Comparison of ENCODE assay signal across 1 cellular context in genomic region chr15:69394556-69395282, GRCh38.
A peak's percentile ranks its signal among the peaks of the same experiment; 100 is the strongest.
TF ChIP-seq lines count a peak whose summit lies in the region.

No MANE protein-coding gene starts in this region.

TF ChIP-seq in HepG2, 621 proteins besides CTCF, POLR2A, EP300 and RAD21 (continued from another document and continues in another):
- TF ChIP-seq ZNF512 (CRISPR knock-in tag; IDR thresholded peaks at IDR 0.05) (no peak), ZNF34 (CRISPR knock-in tag; IDR thresholded peaks at IDR 0.05; ENCODE audit: borderline replicate concordance) (no peak), ZSCAN31 (CRISPR knock-in tag; IDR thresholded peaks at IDR 0.05; ENCODE audit: low read depth) (no peak), ZNF782 (CRISPR knock-in tag; IDR thresholded peaks at IDR 0.05; ENCODE audit: borderline replicate concordance) (no peak), ZNF615 (CRISPR knock-in tag; IDR thresholded peaks at IDR 0.05; ENCODE audit: borderline replicate concordance) (no peak), ZNF772 (CRISPR knock-in tag; IDR thresholded peaks at IDR 0.05) (0 out of 2 replicates have a peak, but pooled peaks have one; percentile 30), GTF3A (CRISPR knock-in tag; conservative IDR thresholded peaks at IDR 0.05) (no peak), PHF8 (CRISPR knock-in tag; IDR thresholded peaks at IDR 0.05) (no peak), ZNF557 (CRISPR knock-in tag; IDR thresholded peaks at IDR 0.05) (no peak), ZKSCAN8 (CRISPR knock-in tag; IDR thresholded peaks at IDR 0.05; ENCODE audit: borderline replicate concordance) (no peak), HOXD1 (CRISPR knock-in tag; IDR thresholded peaks at IDR 0.05) (no peak), FOXK1 (CRISPR knock-in tag; IDR thresholded peaks at IDR 0.05; ENCODE audit: borderline replicate concordance, low read depth) (no peak), ZNF577 (CRISPR knock-in tag; IDR thresholded peaks at IDR 0.05; ENCODE audit: borderline replicate concordance, low read depth) (no peak), ZNF207 (IDR thresholded peaks at IDR 0.05; ENCODE audit: borderline replicate concordance) (no peak), ZNF546 (CRISPR knock-in tag; conservative IDR thresholded peaks at IDR 0.05) (no peak), HOMEZ (CRISPR knock-in tag; IDR thresholded peaks at IDR 0.05; ENCODE audit: low read depth) (no peak), RBAK (CRISPR knock-in tag; IDR thresholded peaks at IDR 0.05) (no peak), NBN (conservative IDR thresholded peaks at IDR 0.05) (no peak), YEATS2 (CRISPR knock-in tag; IDR thresholded peaks at IDR 0.05; ENCODE audit: borderline replicate concordance) (no peak), MYC (CRISPR knock-in tag; IDR thresholded peaks at IDR 0.05; ENCODE audit: borderline replicate concordance) (peak; percentile 62; the same call in 1 of the 2 replicates), ZNF335 (CRISPR knock-in tag; IDR thresholded peaks at IDR 0.05) (no peak), ELF4 (CRISPR knock-in tag; IDR thresholded peaks at IDR 0.05; ENCODE audit: borderline replicate concordance) (no peak), ZFYVE20 (CRISPR knock-in tag; IDR thresholded peaks at IDR 0.05; ENCODE audit: borderline replicate concordance, low read depth) (no peak), TCF7L2 (IDR thresholded peaks at IDR 0.05; ENCODE audit: low read depth, low read length) (no peak), ZNF777 (CRISPR knock-in tag; IDR thresholded peaks at IDR 0.05) (no peak), MAFF (IDR thresholded peaks at IDR 0.05; ENCODE audit: low read depth, low read length) (no peak), ZFP36 (IDR thresholded peaks at IDR 0.05; ENCODE audit: borderline replicate concordance, low read depth, low read length, partially characterized antibody) (no peak), ZBTB42 (CRISPR knock-in tag; IDR thresholded peaks at IDR 0.05) (no peak), SUZ12 (IDR thresholded peaks at IDR 0.05; ENCODE audit: low read depth, low read length) (no peak), MAFG (CRISPR knock-in tag; IDR thresholded peaks at IDR 0.05) (no peak), ZNF572 (CRISPR knock-in tag; IDR thresholded peaks at IDR 0.05) (no peak), MTA1 (CRISPR knock-in tag; IDR thresholded peaks at IDR 0.05; ENCODE audit: borderline replicate concordance) (no peak), ZC3H4 (CRISPR knock-in tag; IDR thresholded peaks at IDR 0.05; ENCODE audit: borderline replicate concordance) (no peak), ZNF607 (CRISPR knock-in tag; IDR thresholded peaks at IDR 0.05; ENCODE audit: borderline replicate concordance) (no peak)
- TF ChIP-seq, protein P1, sequence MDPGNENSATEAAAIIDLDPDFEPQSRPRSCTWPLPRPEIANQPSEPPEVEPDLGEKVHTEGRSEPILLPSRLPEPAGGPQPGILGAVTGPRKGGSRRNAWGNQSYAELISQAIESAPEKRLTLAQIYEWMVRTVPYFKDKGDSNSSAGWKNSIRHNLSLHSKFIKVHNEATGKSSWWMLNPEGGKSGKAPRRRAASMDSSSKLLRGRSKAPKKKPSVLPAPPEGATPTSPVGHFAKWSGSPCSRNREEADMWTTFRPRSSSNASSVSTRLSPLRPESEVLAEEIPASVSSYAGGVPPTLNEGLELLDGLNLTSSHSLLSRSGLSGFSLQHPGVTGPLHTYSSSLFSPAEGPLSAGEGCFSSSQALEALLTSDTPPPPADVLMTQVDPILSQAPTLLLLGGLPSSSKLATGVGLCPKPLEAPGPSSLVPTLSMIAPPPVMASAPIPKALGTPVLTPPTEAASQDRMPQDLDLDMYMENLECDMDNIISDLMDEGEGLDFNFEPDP (CRISPR knock-in tag; conservative IDR thresholded peaks at IDR 0.05): no peak
- TF ChIP-seq, protein P2, sequence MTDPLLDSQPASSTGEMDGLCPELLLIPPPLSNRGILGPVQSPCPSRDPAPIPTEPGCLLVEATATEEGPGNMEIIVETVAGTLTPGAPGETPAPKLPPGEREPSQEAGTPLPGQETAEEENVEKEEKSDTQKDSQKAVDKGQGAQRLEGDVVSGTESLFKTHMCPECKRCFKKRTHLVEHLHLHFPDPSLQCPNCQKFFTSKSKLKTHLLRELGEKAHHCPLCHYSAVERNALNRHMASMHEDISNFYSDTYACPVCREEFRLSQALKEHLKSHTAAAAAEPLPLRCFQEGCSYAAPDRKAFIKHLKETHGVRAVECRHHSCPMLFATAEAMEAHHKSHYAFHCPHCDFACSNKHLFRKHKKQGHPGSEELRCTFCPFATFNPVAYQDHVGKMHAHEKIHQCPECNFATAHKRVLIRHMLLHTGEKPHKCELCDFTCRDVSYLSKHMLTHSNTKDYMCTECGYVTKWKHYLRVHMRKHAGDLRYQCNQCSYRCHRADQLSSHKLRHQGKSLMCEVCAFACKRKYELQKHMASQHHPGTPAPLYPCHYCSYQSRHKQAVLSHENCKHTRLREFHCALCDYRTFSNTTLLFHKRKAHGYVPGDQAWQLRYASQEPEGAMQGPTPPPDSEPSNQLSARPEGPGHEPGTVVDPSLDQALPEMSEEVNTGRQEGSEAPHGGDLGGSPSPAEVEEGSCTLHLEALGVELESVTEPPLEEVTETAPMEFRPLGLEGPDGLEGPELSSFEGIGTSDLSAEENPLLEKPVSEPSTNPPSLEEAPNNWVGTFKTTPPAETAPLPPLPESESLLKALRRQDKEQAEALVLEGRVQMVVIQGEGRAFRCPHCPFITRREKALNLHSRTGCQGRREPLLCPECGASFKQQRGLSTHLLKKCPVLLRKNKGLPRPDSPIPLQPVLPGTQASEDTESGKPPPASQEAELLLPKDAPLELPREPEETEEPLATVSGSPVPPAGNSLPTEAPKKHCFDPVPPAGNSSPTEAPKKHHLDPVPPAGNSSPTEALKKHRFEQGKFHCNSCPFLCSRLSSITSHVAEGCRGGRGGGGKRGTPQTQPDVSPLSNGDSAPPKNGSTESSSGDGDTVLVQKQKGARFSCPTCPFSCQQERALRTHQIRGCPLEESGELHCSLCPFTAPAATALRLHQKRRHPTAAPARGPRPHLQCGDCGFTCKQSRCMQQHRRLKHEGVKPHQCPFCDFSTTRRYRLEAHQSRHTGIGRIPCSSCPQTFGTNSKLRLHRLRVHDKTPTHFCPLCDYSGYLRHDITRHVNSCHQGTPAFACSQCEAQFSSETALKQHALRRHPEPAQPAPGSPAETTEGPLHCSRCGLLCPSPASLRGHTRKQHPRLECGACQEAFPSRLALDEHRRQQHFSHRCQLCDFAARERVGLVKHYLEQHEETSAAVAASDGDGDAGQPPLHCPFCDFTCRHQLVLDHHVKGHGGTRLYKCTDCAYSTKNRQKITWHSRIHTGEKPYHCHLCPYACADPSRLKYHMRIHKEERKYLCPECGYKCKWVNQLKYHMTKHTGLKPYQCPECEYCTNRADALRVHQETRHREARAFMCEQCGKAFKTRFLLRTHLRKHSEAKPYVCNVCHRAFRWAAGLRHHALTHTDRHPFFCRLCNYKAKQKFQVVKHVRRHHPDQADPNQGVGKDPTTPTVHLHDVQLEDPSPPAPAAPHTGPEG (CRISPR knock-in tag; IDR thresholded peaks at IDR 0.05): no peak
- TF ChIP-seq, protein P3, sequence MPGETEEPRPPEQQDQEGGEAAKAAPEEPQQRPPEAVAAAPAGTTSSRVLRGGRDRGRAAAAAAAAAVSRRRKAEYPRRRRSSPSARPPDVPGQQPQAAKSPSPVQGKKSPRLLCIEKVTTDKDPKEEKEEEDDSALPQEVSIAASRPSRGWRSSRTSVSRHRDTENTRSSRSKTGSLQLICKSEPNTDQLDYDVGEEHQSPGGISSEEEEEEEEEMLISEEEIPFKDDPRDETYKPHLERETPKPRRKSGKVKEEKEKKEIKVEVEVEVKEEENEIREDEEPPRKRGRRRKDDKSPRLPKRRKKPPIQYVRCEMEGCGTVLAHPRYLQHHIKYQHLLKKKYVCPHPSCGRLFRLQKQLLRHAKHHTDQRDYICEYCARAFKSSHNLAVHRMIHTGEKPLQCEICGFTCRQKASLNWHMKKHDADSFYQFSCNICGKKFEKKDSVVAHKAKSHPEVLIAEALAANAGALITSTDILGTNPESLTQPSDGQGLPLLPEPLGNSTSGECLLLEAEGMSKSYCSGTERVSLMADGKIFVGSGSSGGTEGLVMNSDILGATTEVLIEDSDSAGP (CRISPR knock-in tag; IDR thresholded peaks at IDR 0.05; ENCODE audit: borderline replicate concordance): 0 out of 2 replicates have a peak, but pooled peaks have one; percentile 21
- TF ChIP-seq, protein P4, sequence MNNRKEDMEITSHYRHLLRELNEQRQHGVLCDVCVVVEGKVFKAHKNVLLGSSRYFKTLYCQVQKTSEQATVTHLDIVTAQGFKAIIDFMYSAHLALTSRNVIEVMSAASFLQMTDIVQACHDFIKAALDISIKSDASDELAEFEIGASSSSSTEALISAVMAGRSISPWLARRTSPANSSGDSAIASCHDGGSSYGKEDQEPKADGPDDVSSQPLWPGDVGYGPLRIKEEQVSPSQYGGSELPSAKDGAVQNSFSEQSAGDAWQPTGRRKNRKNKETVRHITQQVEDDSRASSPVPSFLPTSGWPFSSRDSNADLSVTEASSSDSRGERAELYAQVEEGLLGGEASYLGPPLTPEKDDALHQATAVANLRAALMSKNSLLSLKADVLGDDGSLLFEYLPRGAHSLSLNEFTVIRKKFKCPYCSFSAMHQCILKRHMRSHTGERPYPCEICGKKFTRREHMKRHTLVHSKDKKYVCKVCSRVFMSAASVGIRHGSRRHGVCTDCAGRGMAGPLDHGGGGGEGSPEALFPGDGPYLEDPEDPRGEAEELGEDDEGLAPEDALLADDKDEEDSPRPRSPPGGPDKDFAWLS (CRISPR knock-in tag; IDR thresholded peaks at IDR 0.05; ENCODE audit: borderline replicate concordance): no peak
- TF ChIP-seq, protein P5, sequence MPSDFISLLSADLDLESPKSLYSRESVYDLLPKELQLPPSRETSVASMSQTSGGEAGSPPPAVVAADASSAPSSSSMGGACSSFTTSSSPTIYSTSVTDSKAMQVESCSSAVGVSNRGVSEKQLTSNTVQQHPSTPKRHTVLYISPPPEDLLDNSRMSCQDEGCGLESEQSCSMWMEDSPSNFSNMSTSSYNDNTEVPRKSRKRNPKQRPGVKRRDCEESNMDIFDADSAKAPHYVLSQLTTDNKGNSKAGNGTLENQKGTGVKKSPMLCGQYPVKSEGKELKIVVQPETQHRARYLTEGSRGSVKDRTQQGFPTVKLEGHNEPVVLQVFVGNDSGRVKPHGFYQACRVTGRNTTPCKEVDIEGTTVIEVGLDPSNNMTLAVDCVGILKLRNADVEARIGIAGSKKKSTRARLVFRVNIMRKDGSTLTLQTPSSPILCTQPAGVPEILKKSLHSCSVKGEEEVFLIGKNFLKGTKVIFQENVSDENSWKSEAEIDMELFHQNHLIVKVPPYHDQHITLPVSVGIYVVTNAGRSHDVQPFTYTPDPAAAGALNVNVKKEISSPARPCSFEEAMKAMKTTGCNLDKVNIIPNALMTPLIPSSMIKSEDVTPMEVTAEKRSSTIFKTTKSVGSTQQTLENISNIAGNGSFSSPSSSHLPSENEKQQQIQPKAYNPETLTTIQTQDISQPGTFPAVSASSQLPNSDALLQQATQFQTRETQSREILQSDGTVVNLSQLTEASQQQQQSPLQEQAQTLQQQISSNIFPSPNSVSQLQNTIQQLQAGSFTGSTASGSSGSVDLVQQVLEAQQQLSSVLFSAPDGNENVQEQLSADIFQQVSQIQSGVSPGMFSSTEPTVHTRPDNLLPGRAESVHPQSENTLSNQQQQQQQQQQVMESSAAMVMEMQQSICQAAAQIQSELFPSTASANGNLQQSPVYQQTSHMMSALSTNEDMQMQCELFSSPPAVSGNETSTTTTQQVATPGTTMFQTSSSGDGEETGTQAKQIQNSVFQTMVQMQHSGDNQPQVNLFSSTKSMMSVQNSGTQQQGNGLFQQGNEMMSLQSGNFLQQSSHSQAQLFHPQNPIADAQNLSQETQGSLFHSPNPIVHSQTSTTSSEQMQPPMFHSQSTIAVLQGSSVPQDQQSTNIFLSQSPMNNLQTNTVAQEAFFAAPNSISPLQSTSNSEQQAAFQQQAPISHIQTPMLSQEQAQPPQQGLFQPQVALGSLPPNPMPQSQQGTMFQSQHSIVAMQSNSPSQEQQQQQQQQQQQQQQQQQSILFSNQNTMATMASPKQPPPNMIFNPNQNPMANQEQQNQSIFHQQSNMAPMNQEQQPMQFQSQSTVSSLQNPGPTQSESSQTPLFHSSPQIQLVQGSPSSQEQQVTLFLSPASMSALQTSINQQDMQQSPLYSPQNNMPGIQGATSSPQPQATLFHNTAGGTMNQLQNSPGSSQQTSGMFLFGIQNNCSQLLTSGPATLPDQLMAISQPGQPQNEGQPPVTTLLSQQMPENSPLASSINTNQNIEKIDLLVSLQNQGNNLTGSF (CRISPR knock-in tag; IDR thresholded peaks at IDR 0.05): no peak
